10 cellular contexts compared by ENCODE assay signal in the genomic region with DNA sequence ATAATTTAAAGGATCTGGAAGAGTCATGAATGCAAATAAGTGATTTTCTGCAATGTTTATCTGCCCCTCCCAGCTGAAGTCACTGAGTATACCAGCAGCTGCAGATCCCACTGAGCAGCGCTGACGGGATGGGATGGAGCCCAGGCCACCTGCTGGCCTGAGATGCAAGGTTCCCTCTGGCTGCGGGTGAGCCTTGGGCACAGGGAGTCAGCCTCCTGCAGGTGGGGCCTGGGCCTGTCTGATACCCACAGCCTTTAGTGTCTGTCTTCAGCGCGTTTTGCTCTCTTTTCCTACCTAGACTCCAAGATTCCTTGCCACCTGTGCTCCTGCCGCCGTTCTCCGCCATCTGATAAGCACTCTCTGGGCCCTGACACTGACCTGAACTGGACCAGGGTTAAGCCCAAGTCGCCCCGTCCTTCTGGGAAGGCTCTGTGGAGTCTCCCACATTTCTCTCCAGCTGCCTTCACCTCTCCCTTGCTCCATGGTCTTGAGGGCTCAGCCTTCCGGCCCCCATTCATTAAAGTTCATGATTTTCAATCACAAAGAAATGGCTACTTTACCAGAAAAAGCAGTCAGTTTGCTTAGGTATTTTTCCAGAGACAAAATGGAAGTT.
A peak's percentile ranks its signal among the peaks of the same experiment; 100 is the strongest.
DNase-seq lines count a peak whose midpoint lies in the region; ATAC-seq and TF ChIP-seq lines count a peak whose summit lies in the region.
"Had no signal": no experiment of that assay in that cellular context is flagged by ENCODE, and none has a peak within 500 bp of the region (broad histone marks: within the 10 kb centered on the region; RNA-seq: fewer than 3 reads in every experiment).

No MANE protein-coding gene starts in this region.

- peaks cover 5% of the 10 kb centered on the region for H3K27me3 Mint-ChIP-seq in nephron progenitor cell (ENCODE audit: low read depth, poor library complexity)
- no peaks in the 10 kb centered on the region for H3K27me3 Mint-ChIP-seq in activated CD8-positive, alpha-beta memory T cell treated with anti-CD3 and anti-CD28 coated beads, Interleukin-2, amount 10 ng/mL, durations not matched to agents 7 days and 5 days
- H3K27me3 Mint-ChIP-seq in activated CD8-positive, alpha-beta T cell treated with anti-CD3 and anti-CD28 coated beads, Interleukin-2, amount 10 ng/mL, durations not matched to agents 7 days and 5 days (ENCODE audit: low read depth) = no peaks in the 10 kb centered on the region

- intact Hi-C loops in mammary epithelial cell (cut with micrococcal nuclease) = loop anchor here (10.0 kb wide), 2 partner anchors 98 to 438 kb away; no protein-coding TSS in a partner anchor

- H3K9me3 Mint-ChIP-seq in nephron progenitor cell = no peaks in the 10 kb centered on the region
- peaks cover 3% of the 10 kb centered on the region for H3K9me3 Mint-ChIP-seq in activated CD8-positive, alpha-beta memory T cell treated with anti-CD3 and anti-CD28 coated beads, Interleukin-2, amount 10 ng/mL, durations not matched to agents 7 days and 5 days (ENCODE audit: low read depth)
- peaks cover 8% of the 10 kb centered on the region for H3K9me3 Mint-ChIP-seq in activated CD8-positive, alpha-beta T cell treated with anti-CD3 and anti-CD28 coated beads, Interleukin-2, amount 10 ng/mL, durations not matched to agents 7 days and 5 days (ENCODE audit: insufficient read depth)

- no peaks in the 10 kb centered on the region for H3K4me1 ChIP-seq in mammary epithelial cell (ENCODE audit: insufficient read depth, low read length)

- no peak for ATAC-seq in activated CD8-positive, alpha-beta memory T cell treated with anti-CD3 and anti-CD28 coated beads, Interleukin-2, amount 10 ng/mL, durations not matched to agents 7 days and 5 days
- no peak for ATAC-seq in activated CD8-positive, alpha-beta T cell treated with anti-CD3 and anti-CD28 coated beads, Interleukin-2, amount 10 ng/mL, durations not matched to agents 7 days and 5 days

- in situ Hi-C loops in mammary epithelial cell (cut with MboI; ENCODE audit: low sequenced_read_pairs in 2 of 2) = loop anchor here in 1 of 2 donors (25.0 kb wide), 1 partner anchor 209 kb away; no protein-coding TSS in a partner anchor
- in situ Hi-C loops in GM13977 (cut with MboI; ENCODE audit: low pct_unique_long_range_greater_than_20kb, low sequenced_read_pairs, unreplicated experiment) = no loop called here

- H3K27ac Mint-ChIP-seq in nephron progenitor cell = peak overlapping the region; percentile 66
- no peak overlapping the region for H3K27ac Mint-ChIP-seq in activated CD8-positive, alpha-beta memory T cell treated with anti-CD3 and anti-CD28 coated beads, Interleukin-2, amount 10 ng/mL, durations not matched to agents 7 days and 5 days
- H3K27ac Mint-ChIP-seq in activated CD8-positive, alpha-beta T cell treated with anti-CD3 and anti-CD28 coated beads, Interleukin-2, amount 10 ng/mL, durations not matched to agents 7 days and 5 days = no peak overlapping the region

- no peak overlapping the region for H3K9ac ChIP-seq in mammary epithelial cell (ENCODE audit: insufficient read depth, low read length)

- no peak overlapping the region for H3K4me3 ChIP-seq in mammary epithelial cell (replicated peaks in 1 of 3; ENCODE audit: insufficient read depth in 1 of 3, low read depth in 2 of 3, low read length in 3 of 3)
- H3K4me3 ChIP-seq: dorsolateral prefrontal cortex had no signal

- no peaks in the 10 kb centered on the region for H3K9me3 ChIP-seq in mammary epithelial cell (replicated peaks; ENCODE audit: insufficient read depth, low read length)

- H3K36me3 Mint-ChIP-seq in nephron progenitor cell (ENCODE audit: low read depth) = no peaks in the 10 kb centered on the region
- no peaks in the 10 kb centered on the region for H3K36me3 Mint-ChIP-seq in activated CD8-positive, alpha-beta memory T cell treated with anti-CD3 and anti-CD28 coated beads, Interleukin-2, amount 10 ng/mL, durations not matched to agents 7 days and 5 days
- no peaks in the 10 kb centered on the region for H3K36me3 Mint-ChIP-seq in activated CD8-positive, alpha-beta T cell treated with anti-CD3 and anti-CD28 coated beads, Interleukin-2, amount 10 ng/mL, durations not matched to agents 7 days and 5 days (ENCODE audit: low read depth)

- no peak overlapping the region for H3K4me3 Mint-ChIP-seq in nephron progenitor cell
- H3K4me3 Mint-ChIP-seq in activated CD8-positive, alpha-beta memory T cell treated with anti-CD3 and anti-CD28 coated beads, Interleukin-2, amount 10 ng/mL, durations not matched to agents 7 days and 5 days = no peak overlapping the region
- no peak overlapping the region for H3K4me3 Mint-ChIP-seq in activated CD8-positive, alpha-beta T cell treated with anti-CD3 and anti-CD28 coated beads, Interleukin-2, amount 10 ng/mL, durations not matched to agents 7 days and 5 days

- H2AFZ ChIP-seq in mammary epithelial cell (ENCODE audit: low read depth, low read length) = no peak overlapping the region

- POLR2A ChIA-PET in activated CD8-positive, alpha-beta T cell treated with anti-CD3 and anti-CD28 coated beads, Interleukin-2, amount 10 ng/mL, durations not matched to agents 7 days and 5 days (lab: Charles Lee) = no interaction called here

- H3K4me1 Mint-ChIP-seq in nephron progenitor cell = peaks cover 41% of the 10 kb centered on the region
- no peaks in the 10 kb centered on the region for H3K4me1 Mint-ChIP-seq in activated CD8-positive, alpha-beta memory T cell treated with anti-CD3 and anti-CD28 coated beads, Interleukin-2, amount 10 ng/mL, durations not matched to agents 7 days and 5 days
- H3K4me1 Mint-ChIP-seq in activated CD8-positive, alpha-beta T cell treated with anti-CD3 and anti-CD28 coated beads, Interleukin-2, amount 10 ng/mL, durations not matched to agents 7 days and 5 days (ENCODE audit: low read depth) = no peaks in the 10 kb centered on the region

- WGBS in mammary epithelial cell (ENCODE audit: low coverage, missing lambda C conversion rate) = 96% methylated on average over 9 of the region's 11 CpGs

- no peak overlapping the region for H3K4me2 ChIP-seq in mammary epithelial cell (ENCODE audit: insufficient read depth, low read depth, low read length)

- no peaks in the 10 kb centered on the region for H3K36me3 ChIP-seq in mammary epithelial cell (ENCODE audit: insufficient read depth, low read length)

- H3K27me3 ChIP-seq in mammary epithelial cell (ENCODE audit: insufficient read depth, low read length) = no peaks in the 10 kb centered on the region

- TF ChIP-seq CTCF in mammary epithelial cell (conservative IDR thresholded peaks at IDR 0.05 in 1 of 2, IDR thresholded peaks at IDR 0.05 in 1 of 2; ENCODE audit: extremely low read depth in 1 of 2, insufficient read depth in 1 of 2, low read depth in 1 of 2, low read length in 2 of 2) (peak; percentile 22 to 33), nephron progenitor cell (IDR thresholded peaks at IDR 0.05) (peak; percentile 51), GM13977 (IDR thresholded peaks at IDR 0.05; ENCODE audit: extremely low read depth, insufficient read depth, missing control alignments) (no peak)

- H4K20me1 ChIP-seq in mammary epithelial cell (ENCODE audit: insufficient read depth, low read length) = no peaks in the 10 kb centered on the region

- no TSS peak for BruUV-seq in mammary epithelial cell (replicated peaks; lab: Mats Ljungman, UMichigan)

- H3K27ac ChIP-seq in mammary epithelial cell (ENCODE audit: insufficient read depth, low read depth, low read length) = no peak overlapping the region
- H3K27ac ChIP-seq: dorsolateral prefrontal cortex had no signal

- CTCF ChIA-PET in mammary epithelial cell (lab: Charles Lee; ENCODE audit: low non-redundant PET) = no interaction called here
- CTCF ChIA-PET in activated CD8-positive, alpha-beta memory T cell treated with anti-CD3 and anti-CD28 coated beads, Interleukin-2, amount 10 ng/mL, durations not matched to agents 7 days and 5 days (lab: Charles Lee) = no interaction called here
- CTCF ChIA-PET in activated CD8-positive, alpha-beta T cell treated with anti-CD3 and anti-CD28 coated beads, Interleukin-2, amount 10 ng/mL, durations not matched to agents 7 days and 5 days (lab: Charles Lee) = no interaction called here

- no peaks in the 10 kb centered on the region for H3K79me2 ChIP-seq in mammary epithelial cell (ENCODE audit: insufficient read depth, low read length)

- DNase-seq in DMS 273 treated with DMSO at 0.1 percent for 48 hours (lab: John Stamatoyannopoulos, UW) (peak; percentile 3), NCI-H1048 (lab: John Stamatoyannopoulos, UW) (peak; percentile 58), mammary epithelial cell (no peak), nephron progenitor cell (peak; percentile 47), GM13977 (ENCODE audit: low spot score) (no peak), NCI-H128 (lab: John Stamatoyannopoulos, UW; ENCODE audit: unreplicated experiment) (no peak)
- no peak for DNase-seq in activated CD8-positive, alpha-beta memory T cell treated with anti-CD3 and anti-CD28 coated beads, Interleukin-2, amount 10 ng/mL, durations not matched to agents 7 days and 5 days
- no peak for DNase-seq in activated CD8-positive, alpha-beta T cell treated with anti-CD3 and anti-CD28 coated beads, Interleukin-2, amount 10 ng/mL, durations not matched to agents 7 days and 5 days
- DNase-seq: dorsolateral prefrontal cortex, NCI-H1417 treated with DMSO at 0.1 percent for 48 hours had no signal

- dilution Hi-C loops in mammary epithelial cell (cut with HindIII; ENCODE audit: low sequenced_read_pairs) = no loop called here

Comparison
In these comparisons a context has a peak if more than half of its experiments do, and no peak if none do; other contexts are left out.
1. DNase-seq: peak in DMS 273 treated with DMSO at 0.1 percent for 48 hours (single experiment), NCI-H1048 (single experiment) and nephron progenitor cell (single experiment); none in mammary epithelial cell (single experiment), GM13977 (single experiment), activated CD8-positive, alpha-beta memory T cell treated with anti-CD3 and anti-CD28 coated beads, Interleukin-2, amount 10 ng/mL, durations not matched to agents 7 days and 5 days (single experiment), activated CD8-positive, alpha-beta T cell treated with anti-CD3 and anti-CD28 coated beads, Interleukin-2, amount 10 ng/mL, durations not matched to agents 7 days and 5 days (single experiment) and NCI-H128 (single experiment).